In genomic region chr22:20639343-20639742, GRCh38 we compare ENCODE assay signal across 1 cellular context.
A peak's percentile ranks its signal among the peaks of the same experiment; 100 is the strongest.
TF ChIP-seq lines count a peak whose summit lies in the region.

No MANE protein-coding gene starts in this region.

TF ChIP-seq in K562, 482 proteins besides CTCF, POLR2A, EP300 and RAD21 (continued from another document):
- no peak for TF ChIP-seq MBD1 (CRISPR knock-in tag; IDR thresholded peaks at IDR 0.05)
- TF ChIP-seq E2F6 (IDR thresholded peaks at IDR 0.05; ENCODE audit: borderline replicate concordance in 1 of 2, extremely low read depth in 1 of 2, insufficient read depth in 1 of 2, insufficient read length in 1 of 2, low read depth in 1 of 2, low read length in 1 of 2, poor library complexity in 1 of 2, severe bottlenecking in 1 of 2): no peak
- no peak for TF ChIP-seq RFX7 (CRISPR knock-in tag; IDR thresholded peaks at IDR 0.05)
- TF ChIP-seq SPI1 (IDR thresholded peaks at IDR 0.05; ENCODE audit: borderline replicate concordance, low read depth, low read length): no peak
- TF ChIP-seq ID3 (CRISPR knock-in tag; IDR thresholded peaks at IDR 0.05): no peak
- TF ChIP-seq ID3 (tag; IDR thresholded peaks at IDR 0.05): no peak
- no peak for TF ChIP-seq ZNF518B (CRISPR knock-in tag; IDR thresholded peaks at IDR 0.05)
- no peak for TF ChIP-seq ZNF124 (CRISPR knock-in tag; IDR thresholded peaks at IDR 0.05)
- TF ChIP-seq E2F1 (CRISPR knock-in tag; IDR thresholded peaks at IDR 0.05): 0 out of 2 replicates have a peak, but pooled peaks have one; percentile 52
- TF ChIP-seq FOXP1 (CRISPR knock-in tag; IDR thresholded peaks at IDR 0.05): no peak
- no peak for TF ChIP-seq NR2F6 (CRISPR knock-in tag; IDR thresholded peaks at IDR 0.05)
- TF ChIP-seq HNRNPLL (IDR thresholded peaks at IDR 0.05; ENCODE audit: low read depth, low read length, poor library complexity, severe bottlenecking): no peak
- no peak for TF ChIP-seq ZNF146 (CRISPR knock-in tag; IDR thresholded peaks at IDR 0.05; ENCODE audit: unreplicated experiment)
- TF ChIP-seq ZNF140 (CRISPR knock-in tag; IDR thresholded peaks at IDR 0.05): no peak
- TF ChIP-seq IFI16 (CRISPR knock-in tag; IDR thresholded peaks at IDR 0.05): no peak
- no peak for TF ChIP-seq HMGN3 (IDR thresholded peaks at IDR 0.05; ENCODE audit: borderline replicate concordance, extremely low read depth, insufficient read length, low read depth, low read length)
- no peak for TF ChIP-seq NR0B1 (IDR thresholded peaks at IDR 0.05; ENCODE audit: partially characterized antibody)
- no peak for TF ChIP-seq TSHZ1 (CRISPR knock-in tag; IDR thresholded peaks at IDR 0.05)
- TF ChIP-seq TCFL5 (CRISPR knock-in tag; conservative IDR thresholded peaks at IDR 0.05): no peak
- no peak for TF ChIP-seq CSDE1 (IDR thresholded peaks at IDR 0.05)
- no peak for TF ChIP-seq RFX5 (IDR thresholded peaks at IDR 0.05; ENCODE audit: low read depth, low read length)
- TF ChIP-seq RBM14 (IDR thresholded peaks at IDR 0.05; ENCODE audit: borderline replicate concordance, insufficient read depth, low read depth, low read length): no peak
- peak; percentile 46 for TF ChIP-seq USF2 (CRISPR knock-in tag; IDR thresholded peaks at IDR 0.05)
- no peak for TF ChIP-seq MTA3 (IDR thresholded peaks at IDR 0.05; ENCODE audit: borderline replicate concordance)
- TF ChIP-seq PRMT5 (CRISPR knock-in tag; IDR thresholded peaks at IDR 0.05): peak; percentile 40; the same call in 1 of the 2 replicates
- TF ChIP-seq MCM7 (IDR thresholded peaks at IDR 0.05): no peak
- no peak for TF ChIP-seq ZBTB43 (CRISPR knock-in tag; IDR thresholded peaks at IDR 0.05)
- TF ChIP-seq SOX6 (IDR thresholded peaks at IDR 0.05): no peak
- no peak for TF ChIP-seq ZNF764 (CRISPR knock-in tag; IDR thresholded peaks at IDR 0.05; ENCODE audit: low read depth)
- no peak for TF ChIP-seq ZEB2 (IDR thresholded peaks at IDR 0.05)
